ENCODE assay signal across 8 cellular contexts in genomic region chr3:46946856-46947544, GRCh38. TPM values are rescaled to one million over a fixed set of nuclear protein-coding genes. Genes with fewer than 3 reads are reported as not detected.
DNase-seq lines count a peak whose midpoint lies in the region; ATAC-seq and TF ChIP-seq lines count a peak whose summit lies in the region.

No MANE protein-coding gene starts in this region.

- no peaks in the 10 kb centered on the region for H3K9me3 Mint-ChIP-seq in activated T-cell treated with anti-CD3 and anti-CD28 coated beads, Interleukin-2, amount 50 U/mL, for 4 hours

- H3K79me2 ChIP-seq in OCI-LY3 (ENCODE audit: low read length) = peaks cover 98% of the 10 kb centered on the region

- TF ChIP-seq EP300 in gastroesophageal sphincter (IDR thresholded peaks at IDR 0.05) = no peak

- peak; percentile 57 for DNase-seq in activated T-cell treated with anti-CD3 and anti-CD28 coated beads, Interleukin-2, amount 50 U/mL, for 4 hours
- peak in 2 of 5 donors; percentile 67 to 72 for DNase-seq in heart left ventricle
- peak; percentile 36 for DNase-seq in stimulated activated CD4-positive, alpha-beta T cell treated with anti-CD3 and anti-CD28 coated beads, Interleukin-2, amount 100 ng/mL, for 4 hours (ENCODE audit: low read depth)
- no peak for DNase-seq in NCI-H1048 (lab: John Stamatoyannopoulos, UW)
- no peak for DNase-seq in hypothalamus (lab: John Stamatoyannopoulos, UW)

- H3K4me2 ChIP-seq in OCI-LY3 (ENCODE audit: low read length) = no peak overlapping the region

- intact Hi-C loops in heart left ventricle (cut with DNase I) = no loop called here

- no peak overlapping the region for H2AFZ ChIP-seq in OCI-LY3 (ENCODE audit: low read depth, low read length)

- TF ChIP-seq CTCF in OCI-LY3 (IDR thresholded peaks at IDR 0.05; ENCODE audit: low read depth, low read length) (no peak), heart left ventricle (IDR thresholded peaks at IDR 0.05) (no peak), gastroesophageal sphincter (IDR thresholded peaks at IDR 0.05) (no peak)

- no peak overlapping the region for H3K4me3 ChIP-seq in OCI-LY3 (ENCODE audit: low read length)
- H3K4me3 ChIP-seq in heart left ventricle = no peak overlapping the region
- no peak overlapping the region for H3K4me3 ChIP-seq in gastroesophageal sphincter

- TF ChIP-seq POLR2A in heart left ventricle (IDR thresholded peaks at IDR 0.05) = no peak
- TF ChIP-seq POLR2A in gastroesophageal sphincter (IDR thresholded peaks at IDR 0.05) = no peak

- no peaks in the 10 kb centered on the region for H3K27me3 Mint-ChIP-seq in activated T-cell treated with anti-CD3 and anti-CD28 coated beads, Interleukin-2, amount 50 U/mL, for 4 hours (ENCODE audit: low read depth)

- ATAC-seq in activated T-cell treated with anti-CD3 and anti-CD28 coated beads, Interleukin-2, amount 50 U/mL, for 4 hours = peak; percentile 71 to 73
- ATAC-seq in heart left ventricle (peak in 2 of 4 donors; percentile 1 to 8), HG02610 (IDR thresholded peaks at IDR 0.05; ENCODE audit: unreplicated experiment) (no peak), gastroesophageal sphincter (no peak)

- peaks cover 23% of the 10 kb centered on the region for H3K36me3 Mint-ChIP-seq in activated T-cell treated with anti-CD3 and anti-CD28 coated beads, Interleukin-2, amount 50 U/mL, for 4 hours (ENCODE audit: insufficient read depth)

- peaks cover 46% of the 10 kb centered on the region for H3K36me3 ChIP-seq in OCI-LY3 (replicated peaks; ENCODE audit: low read depth, low read length)
- H3K36me3 ChIP-seq in heart left ventricle = peaks cover 0 to 6% (median 0%) of the 10 kb centered on the region in 9 donors
- peaks cover 0 to 7% of the 10 kb centered on the region in 2 donors for H3K36me3 ChIP-seq in gastroesophageal sphincter

- H4K20me1 ChIP-seq in OCI-LY3 (ENCODE audit: insufficient read depth, low read length) = peaks cover 60% of the 10 kb centered on the region

- H3K9me3 ChIP-seq in OCI-LY3 (ENCODE audit: insufficient read depth, low read length) (no peaks in the 10 kb centered on the region), heart left ventricle (no peaks in the 10 kb centered on the region), gastroesophageal sphincter (no peaks in the 10 kb centered on the region)

- no peak overlapping the region for H3K9ac ChIP-seq in OCI-LY3 (ENCODE audit: low read length)

- H3K27me3 ChIP-seq in OCI-LY3 (ENCODE audit: low read depth, low read length) = no peaks in the 10 kb centered on the region
- no peaks in the 10 kb centered on the region for H3K27me3 ChIP-seq in heart left ventricle
- no peaks in the 10 kb centered on the region for H3K27me3 ChIP-seq in gastroesophageal sphincter

- H3K4me1 ChIP-seq in OCI-LY3 (ENCODE audit: low read length) (peaks cover 73% of the 10 kb centered on the region), heart left ventricle (peaks cover 17 to 93% (median 85%) of the 10 kb centered on the region in 12 donors), gastroesophageal sphincter (peaks cover 10 to 93% (median 48%) of the 10 kb centered on the region in 3 donors)

- H3K27ac ChIP-seq in OCI-LY3 (ENCODE audit: low read length) (peak overlapping the region; percentile 21), heart left ventricle (peak overlapping the region; percentile 28 to 93 (median 84)), gastroesophageal sphincter (peak overlapping the region in 2 of 4 donors; percentile 25 to 30)

- H3K4me3 Mint-ChIP-seq in activated T-cell treated with anti-CD3 and anti-CD28 coated beads, Interleukin-2, amount 50 U/mL, for 4 hours = peak overlapping the region; percentile 76

- H3K4me1 Mint-ChIP-seq in activated T-cell treated with anti-CD3 and anti-CD28 coated beads, Interleukin-2, amount 50 U/mL, for 4 hours (ENCODE audit: low read depth) = peaks cover 88% of the 10 kb centered on the region

- WGBS in heart left ventricle, 4 donors = 33 to 41% (median 36%) methylated on average over 6 to 7 of the region's 7 CpGs
- WGBS in gastroesophageal sphincter (ENCODE audit: low coverage in 1 of 2), 2 donors = 49 to 69% methylated on average over 7 of the region's 7 CpGs

RNA-seq across cellular contexts. Expression of gene CCDC12, which starts 29.5 kb away (rescaled TPM):
- 10 to 100 TPM; 75.9 to 77.6 (median 76.5) TPM for total RNA-seq in activated T-cell treated with anti-CD3 and anti-CD28 coated beads, Interleukin-2, amount 50 U/mL, for 4 hours
- total RNA-seq in heart left ventricle (10 to 100 TPM; 27.1 to 36.8 (median 33.3) TPM), gastroesophageal sphincter (10 to 100 TPM; 14.3 to 52.2 (median 42.0) TPM)
- 100 to 1,000 TPM in 1 of 2 donors, 10 to 100 TPM in 1; 83.5 to 120 TPM for polyA plus RNA-seq in heart left ventricle

RNA-seq across cellular contexts. Expression of gene NBEAL2, which starts 32.5 kb away (rescaled TPM):
- total RNA-seq in activated T-cell treated with anti-CD3 and anti-CD28 coated beads, Interleukin-2, amount 50 U/mL, for 4 hours = 10 to 100 TPM; 75.5 to 86.9 (median 80.7) TPM
- total RNA-seq in heart left ventricle (10 to 100 TPM in 6 of 9 donors, 1 to 10 TPM in 3; 8.1 to 41.1 (median 12.0) TPM), gastroesophageal sphincter (10 to 100 TPM; 12.3 to 23.2 (median 20.4) TPM)
- polyA plus RNA-seq in heart left ventricle = 10 to 100 TPM; 16.3 to 45.7 TPM

Comparison
In these comparisons a context has a peak if more than half of its experiments do, and no peak if none do; other contexts are left out.
1. ATAC-seq: peak in activated T-cell treated with anti-CD3 and anti-CD28 coated beads, Interleukin-2, amount 50 U/mL, for 4 hours (2 of 2); none in HG02610 (single experiment) and gastroesophageal sphincter (single experiment).
2. DNase-seq: peak in activated T-cell treated with anti-CD3 and anti-CD28 coated beads, Interleukin-2, amount 50 U/mL, for 4 hours (single experiment) and stimulated activated CD4-positive, alpha-beta T cell treated with anti-CD3 and anti-CD28 coated beads, Interleukin-2, amount 100 ng/mL, for 4 hours (single experiment); none in NCI-H1048 (single experiment) and hypothalamus (0 of 51).